ENCODE assay signal across 1 cellular context in the genomic region with DNA sequence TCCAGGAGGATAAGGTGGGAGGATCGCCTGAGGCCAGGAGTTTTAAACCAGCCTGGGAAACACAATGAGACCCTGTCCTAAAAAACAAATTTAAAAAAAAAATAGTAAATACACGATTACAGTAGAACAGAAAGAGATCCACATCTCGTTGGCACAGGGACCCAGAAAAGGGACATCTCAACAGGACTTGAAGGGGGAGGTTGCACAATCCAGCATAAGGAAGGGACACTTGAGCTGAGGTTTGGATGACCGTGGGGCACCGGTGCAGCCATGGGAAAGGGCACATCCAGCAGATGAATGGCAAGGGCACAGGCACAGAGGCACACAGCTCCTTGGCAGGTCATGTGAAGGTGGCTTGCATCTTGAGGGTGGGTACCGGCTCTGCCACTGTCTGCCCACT.
A peak's percentile ranks its signal among the peaks of the same experiment; 100 is the strongest.
TF ChIP-seq lines count a peak whose summit lies in the region.

No MANE protein-coding gene starts in this region.

TF ChIP-seq in K562, 482 proteins besides CTCF, POLR2A, EP300 and RAD21:
- TF ChIP-seq RBM25 (IDR thresholded peaks at IDR 0.05; ENCODE audit: low read depth, low read length, severe bottlenecking) (no peak), CEBPG (CRISPR knock-in tag; IDR thresholded peaks at IDR 0.05) (no peak), CEBPG (tag; conservative IDR thresholded peaks at IDR 0.05 in 1 of 2, IDR thresholded peaks at IDR 0.05 in 1 of 2) (peak in 1 of 2 experiments; percentile 64; a peak in 1 of 4 replicates), CEBPB (tag; IDR thresholded peaks at IDR 0.05) (peak; percentile 67), POLR2B (IDR thresholded peaks at IDR 0.05; ENCODE audit: low read depth, partially characterized antibody) (no peak), FOXA1 (IDR thresholded peaks at IDR 0.05; ENCODE audit: borderline replicate concordance) (no peak)
- TF ChIP-seq, protein P1, sequence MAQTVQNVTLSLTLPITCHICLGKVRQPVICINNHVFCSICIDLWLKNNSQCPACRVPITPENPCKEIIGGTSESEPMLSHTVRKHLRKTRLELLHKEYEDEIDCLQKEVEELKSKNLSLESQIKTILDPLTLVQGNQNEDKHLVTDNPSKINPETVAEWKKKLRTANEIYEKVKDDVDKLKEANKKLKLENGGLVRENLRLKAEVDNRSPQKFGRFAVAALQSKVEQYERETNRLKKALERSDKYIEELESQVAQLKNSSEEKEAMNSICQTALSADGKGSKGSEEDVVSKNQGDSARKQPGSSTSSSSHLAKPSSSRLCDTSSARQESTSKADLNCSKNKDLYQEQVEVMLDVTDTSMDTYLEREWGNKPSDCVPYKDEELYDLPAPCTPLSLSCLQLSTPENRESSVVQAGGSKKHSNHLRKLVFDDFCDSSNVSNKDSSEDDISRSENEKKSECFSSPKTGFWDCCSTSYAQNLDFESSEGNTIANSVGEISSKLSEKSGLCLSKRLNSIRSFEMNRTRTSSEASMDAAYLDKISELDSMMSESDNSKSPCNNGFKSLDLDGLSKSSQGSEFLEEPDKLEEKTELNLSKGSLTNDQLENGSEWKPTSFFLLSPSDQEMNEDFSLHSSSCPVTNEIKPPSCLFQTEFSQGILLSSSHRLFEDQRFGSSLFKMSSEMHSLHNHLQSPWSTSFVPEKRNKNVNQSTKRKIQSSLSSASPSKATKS (CRISPR knock-in tag; IDR thresholded peaks at IDR 0.05): no peak
TF ChIP-seq in K562: peak in this region for 2.
